ENCODE assay signal across 1 cellular context in the genomic region with DNA sequence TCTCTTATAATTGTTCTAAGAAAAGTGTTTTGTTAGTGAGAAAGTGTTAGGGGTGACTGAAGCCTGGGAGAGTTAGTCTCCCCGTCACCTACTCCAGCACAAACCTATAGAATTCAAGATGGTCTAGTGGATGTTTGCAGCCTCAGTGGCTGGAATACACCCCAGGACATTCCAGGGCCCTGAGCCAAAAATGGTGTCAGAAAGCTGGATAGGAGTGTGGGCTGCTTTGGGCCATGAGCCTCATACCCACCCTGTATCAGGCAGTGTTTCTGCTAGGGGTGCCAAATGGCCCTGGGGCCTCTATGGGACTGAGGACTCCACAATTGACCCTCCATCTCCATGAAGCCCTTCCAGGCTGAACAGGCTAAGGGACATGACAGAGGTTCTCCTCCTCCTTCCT.
TF ChIP-seq lines count a peak whose summit lies in the region.

No MANE protein-coding gene starts in this region.

TF ChIP-seq in H1, 55 proteins besides CTCF, POLR2A, EP300 and RAD21 (continued from another document):
- TF ChIP-seq, protein P1, sequence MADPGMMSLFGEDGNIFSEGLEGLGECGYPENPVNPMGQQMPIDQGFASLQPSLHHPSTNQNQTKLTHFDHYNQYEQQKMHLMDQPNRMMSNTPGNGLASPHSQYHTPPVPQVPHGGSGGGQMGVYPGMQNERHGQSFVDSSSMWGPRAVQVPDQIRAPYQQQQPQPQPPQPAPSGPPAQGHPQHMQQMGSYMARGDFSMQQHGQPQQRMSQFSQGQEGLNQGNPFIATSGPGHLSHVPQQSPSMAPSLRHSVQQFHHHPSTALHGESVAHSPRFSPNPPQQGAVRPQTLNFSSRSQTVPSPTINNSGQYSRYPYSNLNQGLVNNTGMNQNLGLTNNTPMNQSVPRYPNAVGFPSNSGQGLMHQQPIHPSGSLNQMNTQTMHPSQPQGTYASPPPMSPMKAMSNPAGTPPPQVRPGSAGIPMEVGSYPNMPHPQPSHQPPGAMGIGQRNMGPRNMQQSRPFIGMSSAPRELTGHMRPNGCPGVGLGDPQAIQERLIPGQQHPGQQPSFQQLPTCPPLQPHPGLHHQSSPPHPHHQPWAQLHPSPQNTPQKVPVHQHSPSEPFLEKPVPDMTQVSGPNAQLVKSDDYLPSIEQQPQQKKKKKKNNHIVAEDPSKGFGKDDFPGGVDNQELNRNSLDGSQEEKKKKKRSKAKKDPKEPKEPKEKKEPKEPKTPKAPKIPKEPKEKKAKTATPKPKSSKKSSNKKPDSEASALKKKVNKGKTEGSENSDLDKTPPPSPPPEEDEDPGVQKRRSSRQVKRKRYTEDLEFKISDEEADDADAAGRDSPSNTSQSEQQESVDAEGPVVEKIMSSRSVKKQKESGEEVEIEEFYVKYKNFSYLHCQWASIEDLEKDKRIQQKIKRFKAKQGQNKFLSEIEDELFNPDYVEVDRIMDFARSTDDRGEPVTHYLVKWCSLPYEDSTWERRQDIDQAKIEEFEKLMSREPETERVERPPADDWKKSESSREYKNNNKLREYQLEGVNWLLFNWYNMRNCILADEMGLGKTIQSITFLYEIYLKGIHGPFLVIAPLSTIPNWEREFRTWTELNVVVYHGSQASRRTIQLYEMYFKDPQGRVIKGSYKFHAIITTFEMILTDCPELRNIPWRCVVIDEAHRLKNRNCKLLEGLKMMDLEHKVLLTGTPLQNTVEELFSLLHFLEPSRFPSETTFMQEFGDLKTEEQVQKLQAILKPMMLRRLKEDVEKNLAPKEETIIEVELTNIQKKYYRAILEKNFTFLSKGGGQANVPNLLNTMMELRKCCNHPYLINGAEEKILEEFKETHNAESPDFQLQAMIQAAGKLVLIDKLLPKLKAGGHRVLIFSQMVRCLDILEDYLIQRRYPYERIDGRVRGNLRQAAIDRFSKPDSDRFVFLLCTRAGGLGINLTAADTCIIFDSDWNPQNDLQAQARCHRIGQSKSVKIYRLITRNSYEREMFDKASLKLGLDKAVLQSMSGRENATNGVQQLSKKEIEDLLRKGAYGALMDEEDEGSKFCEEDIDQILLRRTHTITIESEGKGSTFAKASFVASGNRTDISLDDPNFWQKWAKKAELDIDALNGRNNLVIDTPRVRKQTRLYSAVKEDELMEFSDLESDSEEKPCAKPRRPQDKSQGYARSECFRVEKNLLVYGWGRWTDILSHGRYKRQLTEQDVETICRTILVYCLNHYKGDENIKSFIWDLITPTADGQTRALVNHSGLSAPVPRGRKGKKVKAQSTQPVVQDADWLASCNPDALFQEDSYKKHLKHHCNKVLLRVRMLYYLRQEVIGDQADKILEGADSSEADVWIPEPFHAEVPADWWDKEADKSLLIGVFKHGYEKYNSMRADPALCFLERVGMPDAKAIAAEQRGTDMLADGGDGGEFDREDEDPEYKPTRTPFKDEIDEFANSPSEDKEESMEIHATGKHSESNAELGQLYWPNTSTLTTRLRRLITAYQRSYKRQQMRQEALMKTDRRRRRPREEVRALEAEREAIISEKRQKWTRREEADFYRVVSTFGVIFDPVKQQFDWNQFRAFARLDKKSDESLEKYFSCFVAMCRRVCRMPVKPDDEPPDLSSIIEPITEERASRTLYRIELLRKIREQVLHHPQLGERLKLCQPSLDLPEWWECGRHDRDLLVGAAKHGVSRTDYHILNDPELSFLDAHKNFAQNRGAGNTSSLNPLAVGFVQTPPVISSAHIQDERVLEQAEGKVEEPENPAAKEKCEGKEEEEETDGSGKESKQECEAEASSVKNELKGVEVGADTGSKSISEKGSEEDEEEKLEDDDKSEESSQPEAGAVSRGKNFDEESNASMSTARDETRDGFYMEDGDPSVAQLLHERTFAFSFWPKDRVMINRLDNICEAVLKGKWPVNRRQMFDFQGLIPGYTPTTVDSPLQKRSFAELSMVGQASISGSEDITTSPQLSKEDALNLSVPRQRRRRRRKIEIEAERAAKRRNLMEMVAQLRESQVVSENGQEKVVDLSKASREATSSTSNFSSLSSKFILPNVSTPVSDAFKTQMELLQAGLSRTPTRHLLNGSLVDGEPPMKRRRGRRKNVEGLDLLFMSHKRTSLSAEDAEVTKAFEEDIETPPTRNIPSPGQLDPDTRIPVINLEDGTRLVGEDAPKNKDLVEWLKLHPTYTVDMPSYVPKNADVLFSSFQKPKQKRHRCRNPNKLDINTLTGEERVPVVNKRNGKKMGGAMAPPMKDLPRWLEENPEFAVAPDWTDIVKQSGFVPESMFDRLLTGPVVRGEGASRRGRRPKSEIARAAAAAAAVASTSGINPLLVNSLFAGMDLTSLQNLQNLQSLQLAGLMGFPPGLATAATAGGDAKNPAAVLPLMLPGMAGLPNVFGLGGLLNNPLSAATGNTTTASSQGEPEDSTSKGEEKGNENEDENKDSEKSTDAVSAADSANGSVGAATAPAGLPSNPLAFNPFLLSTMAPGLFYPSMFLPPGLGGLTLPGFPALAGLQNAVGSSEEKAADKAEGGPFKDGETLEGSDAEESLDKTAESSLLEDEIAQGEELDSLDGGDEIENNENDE (IDR thresholded peaks at IDR 0.05; ENCODE audit: insufficient replicate concordance, low read length): no peak
TF ChIP-seq in H1: peak in this region for 0.
